ENCODE assay signal across 9 cellular contexts in genomic region chr3:171874251-171874679, GRCh38. TPM values are rescaled to one million over a fixed set of nuclear protein-coding genes. Genes with fewer than 3 reads are reported as not detected.
DNase-seq lines count a peak whose midpoint lies in the region; ATAC-seq, FAIRE-seq and TF ChIP-seq lines count a peak whose summit lies in the region.
"Had no signal": no experiment of that assay in that cellular context is flagged by ENCODE, and none has a peak within 500 bp of the region (broad histone marks: within the 10 kb centered on the region; RNA-seq: fewer than 3 reads in every experiment).

No MANE protein-coding gene starts in this region.

- no peak for TF ChIP-seq RAD21 in A549 (conservative IDR thresholded peaks at IDR 0.05 in 1 of 2, IDR thresholded peaks at IDR 0.05 in 1 of 2)

- no peaks in the 10 kb centered on the region for H3K36me3 Mint-ChIP-seq in endodermal cell (ENCODE audit: low read depth)

- H3K9me2 ChIP-seq in Loucy (replicated peaks; ENCODE audit: low read depth, low read length): no peaks in the 10 kb centered on the region

- no peaks in the 10 kb centered on the region for H3F3A ChIP-seq in Loucy (ENCODE audit: low read depth)

- FAIRE-seq in A549 (lab: Jason Lieb, UNC): no peak

- WGBS in A549 (ENCODE audit: missing lambda C conversion rate): 6% methylated on average over 2 of the region's 2 CpGs
- 50 to 76% methylated on average over 1 to 2 of the region's 2 CpGs for WGBS in endodermal cell (ENCODE audit: insufficient coverage in 1 of 2, insufficient read length in 1 of 2), 2 experiments
- no CpG with 5 or more reads among the region's 2 CpGs for WGBS in mesodermal cell (ENCODE audit: insufficient coverage in 2 of 2), 2 experiments

- H3K4me2 ChIP-seq in A549 (peak overlapping the region; percentile 75), Loucy (ENCODE audit: low read depth, low read length, poor library complexity, severe bottlenecking) (peak overlapping the region; percentile 22)

- peak overlapping the region; percentile 73 to 84 for H3K27ac ChIP-seq in A549
- peak overlapping the region; percentile 89 for H3K27ac ChIP-seq in endodermal cell (ENCODE audit: low read depth, low read length)
- peak overlapping the region; percentile 97 for H3K27ac ChIP-seq in mesodermal cell (ENCODE audit: low read depth, low read length, severe bottlenecking)

- H3K4me1 ChIP-seq in A549 (peaks cover 76% of the 10 kb centered on the region), Loucy (ENCODE audit: insufficient read depth, low read length, poor library complexity, severe bottlenecking) (peaks cover 10% of the 10 kb centered on the region), endodermal cell (ENCODE audit: control insufficient read depth, insufficient read depth, low read length) (no peaks in the 10 kb centered on the region), mesodermal cell (ENCODE audit: control insufficient read depth, insufficient read depth, low read length, poor library complexity, severe bottlenecking) (peaks cover 67% of the 10 kb centered on the region)

- no peak overlapping the region for H3K4me3 ChIP-seq in A549
- H3K4me3 ChIP-seq in Loucy (ENCODE audit: low read length, poor library complexity, severe bottlenecking): no peak overlapping the region
- H3K4me3 ChIP-seq in endodermal cell (ENCODE audit: low read length): no peak overlapping the region
- H3K4me3 ChIP-seq in mesodermal cell (ENCODE audit: extremely low read depth, insufficient read depth, low read length, poor library complexity, severe bottlenecking): no peak overlapping the region

- DNase-seq in A549 (ENCODE audit: low read depth in 1 of 2, low spot score in 1 of 2): peak; percentile 14 to 64
- DNase-seq in endodermal cell: no peak
- no peak for DNase-seq in NCI-H1436 treated with DMSO at 0.1 percent for 48 hours (lab: John Stamatoyannopoulos, UW)
- no peak for DNase-seq in OCI-M2 (lab: John Stamatoyannopoulos, UW; ENCODE audit: unreplicated experiment)
- no peak for DNase-seq in NCI-H128 (lab: John Stamatoyannopoulos, UW; ENCODE audit: unreplicated experiment)

- ATAC-seq in A549: peak; percentile 55 to 76; a peak in 5 of 6 replicates
- no peak for ATAC-seq in GM19455 (IDR thresholded peaks at IDR 0.05; ENCODE audit: unreplicated experiment)

- TF ChIP-seq CTCF in A549 (IDR thresholded peaks at IDR 0.05) (no peak), Loucy (conservative IDR thresholded peaks at IDR 0.05; ENCODE audit: low read length) (no peak), endodermal cell (conservative IDR thresholded peaks at IDR 0.05) (no peak)

- H2AFZ ChIP-seq in Loucy (ENCODE audit: low read length): peak overlapping the region; percentile 74; the same call in 1 of the 2 replicates

- POLR2A ChIA-PET in A549 (lab: Yijun Ruan, JAX): interaction anchor here (1.3 kb wide), 1 partner anchor 63 kb away, joined by 3 read pairs; no protein-coding TSS in a partner anchor

- no peak overlapping the region for H3K4me3 Mint-ChIP-seq in endodermal cell

- H3K27me3 ChIP-seq in Loucy (ENCODE audit: insufficient read depth, low read length, poor library complexity, severe bottlenecking): no peaks in the 10 kb centered on the region
- H3K27me3 ChIP-seq in endodermal cell (ENCODE audit: control insufficient read depth, insufficient read depth, low read length, poor library complexity, severe bottlenecking): no peaks in the 10 kb centered on the region

- H3K27me3 Mint-ChIP-seq in endodermal cell (ENCODE audit: insufficient read depth): peaks cover 4% of the 10 kb centered on the region

- H3K79me2 ChIP-seq in Loucy (ENCODE audit: insufficient read depth, low read length): no peaks in the 10 kb centered on the region

- no peaks in the 10 kb centered on the region for H3K9me3 Mint-ChIP-seq in endodermal cell

- peak overlapping the region; percentile 26 for H3K27ac Mint-ChIP-seq in endodermal cell

- H3K9me3 ChIP-seq in A549 (no peaks in the 10 kb centered on the region), Loucy (ENCODE audit: insufficient read depth, low read depth, low read length) (no peaks in the 10 kb centered on the region), endodermal cell (ENCODE audit: control insufficient read depth, low read length) (no peaks in the 10 kb centered on the region), mesodermal cell (ENCODE audit: control insufficient read depth, low read length) (no peaks in the 10 kb centered on the region)

- TF ChIP-seq POLR2A in A549 (IDR thresholded peaks at IDR 0.05; ENCODE audit: low read length): no peak

- H3K36me3 ChIP-seq in Loucy (ENCODE audit: insufficient read depth, low read length) (no peaks in the 10 kb centered on the region), endodermal cell (ENCODE audit: control insufficient read depth, insufficient read depth, low read length) (no peaks in the 10 kb centered on the region), mesodermal cell (ENCODE audit: control insufficient read depth, insufficient read depth, low read length) (no peaks in the 10 kb centered on the region)

- H3K4me1 Mint-ChIP-seq in endodermal cell: peaks cover 13% of the 10 kb centered on the region

- CTCF ChIA-PET in A549 (lab: Yijun Ruan, JAX): interaction anchor here (0.6 kb wide), 1 partner anchor 48 kb away, joined by 3 read pairs; no protein-coding TSS in a partner anchor

- H4K20me1 ChIP-seq in Loucy (ENCODE audit: insufficient read depth, low read length, poor library complexity, severe bottlenecking): no peaks in the 10 kb centered on the region

- no peak for TF ChIP-seq EP300 in A549 (IDR thresholded peaks at IDR 0.05)

- no peak overlapping the region for H3K9ac ChIP-seq in Loucy (ENCODE audit: low read depth, low read length, poor library complexity, severe bottlenecking)
- no peak overlapping the region for H3K9ac ChIP-seq in endodermal cell (ENCODE audit: extremely low read depth, low read length, poor library complexity, severe bottlenecking)

TF ChIP-seq in A549, 52 proteins besides CTCF, POLR2A, EP300 and RAD21:
- TF ChIP-seq KDM5A (IDR thresholded peaks at IDR 0.05): no peak
- no peak for TF ChIP-seq PHF8 (IDR thresholded peaks at IDR 0.05; ENCODE audit: borderline replicate concordance, low read depth)
- no peak for TF ChIP-seq KDM1A (IDR thresholded peaks at IDR 0.05; ENCODE audit: low read depth)
- peak in 1 of 2 experiments; percentile 4; a peak in 1 of 4 replicates for TF ChIP-seq CEBPB (IDR thresholded peaks at IDR 0.05)
- TF ChIP-seq SMC3 (IDR thresholded peaks at IDR 0.05): no peak
- TF ChIP-seq ZC3H11A (IDR thresholded peaks at IDR 0.05): no peak
- TF ChIP-seq RCOR1 (IDR thresholded peaks at IDR 0.05; ENCODE audit: low read depth, low read length): no peak
- TF ChIP-seq ZSCAN20 (CRISPR knock-in tag; IDR thresholded peaks at IDR 0.05): no peak

RNA-seq across cellular contexts. Expression of gene TMEM212, which starts 31.1 kb away (rescaled TPM):
- polyA plus RNA-seq in A549 (2011; rRNA removed): not detected in 2 replicates
- polyA plus RNA-seq in A549 (2012; cell fraction: cytosol; rRNA removed): not detected in 2 replicates
- polyA plus RNA-seq in A549 (2012; cell fraction: nucleus; rRNA removed): not detected in 2 replicates
- not detected in 3 replicates for polyA plus RNA-seq in A549 (2017; fragmentation: RNase III; extraction: RNeasy Plus Mini Kit Qiagen cat#74134 plus additional on column Dnase treatment)
- not detected in 2 replicates for polyA minus RNA-seq in A549 (2011; rRNA and poly(A)+ RNA removed)
- total RNA-seq in endodermal cell: not detected
- not detected for polyA plus RNA-seq in endodermal cell (2013, experiment 1 of 2)
- not detected for polyA plus RNA-seq in endodermal cell (2013, experiment 2 of 2)
- not detected for polyA plus RNA-seq in mesodermal cell (2013, experiment 1 of 2)
- polyA plus RNA-seq in mesodermal cell (2013, experiment 2 of 2): not detected
- total RNA-seq: T-helper 1 cell treated with Interleukin-12 subunit alpha and Interleukin-12 subunit beta and Interleukin-4 antibody, amounts not matched to agents 30 ng/mL and 1 ng/mL, for 36 hours had no signal

Comparison
In these comparisons a context has a peak if more than half of its experiments do, and no peak if none do; other contexts are left out.
1. DNase-seq: peak in A549 (2 of 2); none in endodermal cell (single experiment), NCI-H1436 treated with DMSO at 0.1 percent for 48 hours (single experiment), OCI-M2 (single experiment) and NCI-H128 (single experiment).
2. Peak in every context shown above with its lines, with median percentiles within 50 percentile points of each other: H3K27ac ChIP-seq.